In the genomic region with DNA sequence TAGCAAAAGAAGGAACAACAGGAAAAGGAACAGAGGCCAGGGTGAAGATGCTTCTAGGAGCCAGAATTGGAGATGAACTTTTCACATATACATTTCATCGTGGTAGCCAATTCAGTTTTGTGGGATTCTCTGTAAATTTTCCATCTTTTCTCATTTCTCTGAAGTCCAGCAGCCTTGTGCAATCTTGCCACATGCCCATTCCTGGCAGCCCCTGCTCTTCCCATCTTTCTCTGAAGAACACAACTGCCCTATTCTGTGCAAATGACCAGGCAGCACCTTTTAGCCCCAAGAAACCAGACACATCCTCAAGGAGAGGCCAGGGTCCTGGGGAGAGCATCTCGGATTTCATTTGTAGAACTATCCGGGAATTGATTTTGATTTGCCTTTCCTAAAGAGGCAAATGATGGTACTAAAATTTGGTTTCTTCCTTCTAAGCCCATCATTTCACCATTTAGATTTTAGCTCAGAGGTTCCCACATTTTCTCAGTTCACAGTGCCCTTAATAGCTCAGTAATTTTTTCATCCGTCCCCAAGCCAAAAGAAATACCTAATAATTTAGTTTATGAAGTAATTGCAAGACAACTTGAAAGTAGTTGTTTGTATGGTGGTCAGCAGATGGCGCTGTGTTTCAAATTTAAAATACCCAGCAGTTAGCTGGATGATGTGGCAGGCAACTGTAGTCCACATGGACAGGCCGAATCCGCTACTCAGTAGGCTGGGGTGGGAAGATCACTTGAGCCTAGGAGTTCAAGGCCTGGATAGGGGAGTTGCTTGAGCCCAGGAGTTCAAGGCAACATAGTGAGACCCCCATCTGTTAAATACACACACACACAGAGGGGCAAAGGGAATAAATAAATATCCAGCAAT, we compare ENCODE assay signal across 8 cellular contexts.
DNase-seq lines count a peak whose midpoint lies in the region; ATAC-seq and FAIRE-seq lines count a peak whose summit lies in the region.

No MANE protein-coding gene starts in this region.

- in situ Hi-C loops in T47D (cut with HindIII; ENCODE audit: low pct_unique_long_range_greater_than_20kb, low sequenced_read_pairs): no loop called here

- peak; percentile 63 for ATAC-seq in GM19395 (IDR thresholded peaks at IDR 0.05; ENCODE audit: unreplicated experiment)
- ATAC-seq in HG03196 (IDR thresholded peaks at IDR 0.05; ENCODE audit: unreplicated experiment): no peak

- DNase-seq in AG20443 (ENCODE audit: low spot score) (peak; percentile 78), NCI-H1436 (lab: John Stamatoyannopoulos, UW) (peak; percentile 66), T47D (ENCODE audit: low read depth in 1 of 2, low spot score in 1 of 2) (peak; percentile 16 to 76)
- DNase-seq in stimulated activated CD4-positive, alpha-beta T cell treated with anti-CD3 and anti-CD28 coated beads, Interleukin-1b, Interleukin-23, amount 100 ng/mL, for 24 hours (ENCODE audit: low read depth in 4 of 4, low spot score in 1 of 4): peak; percentile 18 to 40 (median 31)

- peak; percentile 33 for FAIRE-seq in TTC549 (lab: Jason Lieb, UNC)
- FAIRE-seq in islet of Langerhans (lab: Jason Lieb, UNC): peak; percentile 99
